In the genomic region with DNA sequence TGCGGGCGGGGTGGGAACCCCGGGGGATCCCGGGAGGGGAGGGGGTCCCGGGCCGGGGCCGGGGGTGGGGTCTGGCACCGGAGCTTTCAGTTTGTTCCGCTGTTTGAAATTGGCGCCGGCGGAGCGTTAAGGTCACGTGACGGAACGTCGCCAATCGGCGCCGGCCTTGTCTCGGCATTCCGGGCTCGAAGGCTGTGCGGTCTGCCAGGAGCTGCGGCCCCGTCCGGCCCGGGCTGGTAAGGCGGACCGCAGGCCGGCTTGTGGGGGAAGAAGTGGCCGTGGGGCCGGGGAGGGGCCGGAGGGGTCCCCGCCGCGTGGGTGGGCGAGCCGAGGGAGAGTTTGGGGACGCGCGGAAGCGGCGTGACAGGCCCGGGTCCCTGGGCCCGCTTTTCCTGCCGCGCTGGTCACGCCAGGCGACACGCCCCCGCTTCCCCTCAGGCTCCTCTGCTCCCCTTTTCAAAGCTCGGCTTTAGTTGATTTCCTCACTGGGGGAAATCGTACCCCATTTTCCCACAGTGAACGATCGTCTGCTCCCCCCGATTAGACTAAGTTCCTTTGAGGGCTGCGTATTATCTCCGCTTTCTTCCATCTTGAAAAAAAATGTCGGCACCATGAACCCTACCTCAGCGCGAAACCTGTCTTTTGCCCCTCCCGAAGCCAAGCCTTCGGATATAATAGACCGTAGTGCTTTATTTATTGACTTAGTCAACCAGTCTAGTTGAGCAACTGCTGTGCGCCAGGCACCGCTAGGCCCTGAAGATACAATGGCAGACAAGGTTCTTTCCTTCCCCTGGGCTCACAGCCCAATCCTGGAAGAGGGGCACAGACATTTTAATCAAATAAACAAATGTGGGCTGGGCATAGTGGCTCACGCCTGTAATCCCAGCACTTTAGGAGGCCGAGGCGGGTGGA, we compare ENCODE assay signal across 8 cellular contexts. TPM values are rescaled to one million over a fixed set of nuclear protein-coding genes. Genes with fewer than 3 reads are reported as not detected.
DNase-seq lines count a peak whose midpoint lies in the region; ATAC-seq and TF ChIP-seq lines count a peak whose summit lies in the region.

A gene with protein sequence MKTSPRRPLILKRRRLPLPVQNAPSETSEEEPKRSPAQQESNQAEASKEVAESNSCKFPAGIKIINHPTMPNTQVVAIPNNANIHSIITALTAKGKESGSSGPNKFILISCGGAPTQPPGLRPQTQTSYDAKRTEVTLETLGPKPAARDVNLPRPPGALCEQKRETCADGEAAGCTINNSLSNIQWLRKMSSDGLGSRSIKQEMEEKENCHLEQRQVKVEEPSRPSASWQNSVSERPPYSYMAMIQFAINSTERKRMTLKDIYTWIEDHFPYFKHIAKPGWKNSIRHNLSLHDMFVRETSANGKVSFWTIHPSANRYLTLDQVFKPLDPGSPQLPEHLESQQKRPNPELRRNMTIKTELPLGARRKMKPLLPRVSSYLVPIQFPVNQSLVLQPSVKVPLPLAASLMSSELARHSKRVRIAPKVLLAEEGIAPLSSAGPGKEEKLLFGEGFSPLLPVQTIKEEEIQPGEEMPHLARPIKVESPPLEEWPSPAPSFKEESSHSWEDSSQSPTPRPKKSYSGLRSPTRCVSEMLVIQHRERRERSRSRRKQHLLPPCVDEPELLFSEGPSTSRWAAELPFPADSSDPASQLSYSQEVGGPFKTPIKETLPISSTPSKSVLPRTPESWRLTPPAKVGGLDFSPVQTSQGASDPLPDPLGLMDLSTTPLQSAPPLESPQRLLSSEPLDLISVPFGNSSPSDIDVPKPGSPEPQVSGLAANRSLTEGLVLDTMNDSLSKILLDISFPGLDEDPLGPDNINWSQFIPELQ (minus strand): TSS at position 128 of the 912 bp plus-strand sequence. CDS start 2,696 bp downstream, outside the sequence.
A gene with protein sequence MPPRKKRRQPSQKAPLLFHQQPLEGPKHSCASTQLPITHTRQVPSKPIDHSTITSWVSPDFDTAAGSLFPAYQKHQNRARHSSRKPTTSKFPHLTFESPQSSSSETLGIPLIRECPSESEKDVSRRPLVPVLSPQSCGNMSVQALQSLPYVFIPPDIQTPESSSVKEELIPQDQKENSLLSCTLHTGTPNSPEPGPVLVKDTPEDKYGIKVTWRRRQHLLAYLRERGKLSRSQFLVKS (plus strand): TSS at position 177 of the 912 bp plus-strand sequence. CDS start 8,144 bp downstream, outside the sequence.

- peaks cover 8% of the 10 kb centered on the region for H3K27me3 Mint-ChIP-seq in GM23338 (ENCODE audit: insufficient read depth, low read depth, poor library complexity)
- H3K27me3 Mint-ChIP-seq in nephron (ENCODE audit: low read depth): no peaks in the 10 kb centered on the region

- H3K79me2 ChIP-seq in DOHH2 (ENCODE audit: control insufficient read depth, low read length) (peaks cover 99% of the 10 kb centered on the region), GM23338 (replicated peaks; ENCODE audit: insufficient read depth) (peaks cover 95% of the 10 kb centered on the region)

- peak within 1 kb of the TSS; percentile 93 for H3K4me3 Mint-ChIP-seq in GM23338
- peak within 1 kb of the TSS; percentile 95 to 98 (median 96) for H3K4me3 Mint-ChIP-seq in nephron

- H3K4me2 ChIP-seq in DOHH2 (ENCODE audit: low read length) (peak within 1 kb of the TSS; percentile 75), GM23338 (peak within 1 kb of the TSS; percentile 97)

- no peaks in the 10 kb centered on the region for H3K9me2 ChIP-seq in DOHH2 (replicated peaks; ENCODE audit: control insufficient read depth, low read length)
- no peaks in the 10 kb centered on the region for H3K9me2 ChIP-seq in GM23338 (ENCODE audit: insufficient read depth)

- H3K36me3 ChIP-seq in DOHH2 (ENCODE audit: control insufficient read depth, low read length): peaks cover 48% of the 10 kb centered on the region
- H3K36me3 ChIP-seq in GM23338 (ENCODE audit: insufficient read depth): peaks cover 25% of the 10 kb centered on the region
- H3K36me3 ChIP-seq in RWPE2 (ENCODE audit: low read depth): peaks cover 63% of the 10 kb centered on the region

- peaks cover 46% of the 10 kb centered on the region for H3K36me3 Mint-ChIP-seq in GM23338 (ENCODE audit: low read depth)
- H3K36me3 Mint-ChIP-seq in nephron (ENCODE audit: low read depth): peaks cover 20% of the 10 kb centered on the region

- H3K4me3 ChIP-seq in DOHH2 (ENCODE audit: low read length): peak within 1 kb of the TSS; percentile 90
- peak within 1 kb of the TSS; percentile 100 for H3K4me3 ChIP-seq in GM23338
- peak within 1 kb of the TSS; percentile 72 for H3K4me3 ChIP-seq in LNCaP clone FGC (ENCODE audit: low read depth, low read length)
- peak within 1 kb of the TSS; percentile 94 for H3K4me3 ChIP-seq in RWPE2 (ENCODE audit: severe bottlenecking)
- peak within 1 kb of the TSS; percentile 94 for H3K4me3 ChIP-seq in fibroblast of pulmonary artery (replicated peaks; ENCODE audit: low read depth, low read length)

- H3K9me3 Mint-ChIP-seq in GM23338 (no peaks in the 10 kb centered on the region), nephron (no peaks in the 10 kb centered on the region)

- DNase-seq in GM23338 (ENCODE audit: low spot score) (peak; percentile 96), LNCaP clone FGC (ENCODE audit: low read depth) (peak; percentile 58), RWPE2 (ENCODE audit: low spot score) (peak; percentile 93), fibroblast of pulmonary artery (ENCODE audit: low read depth) (peak; percentile 89)
- DNase-seq in activated T-helper 9 cell treated with anti-CD3 and anti-CD28 coated beads, Interleukin-2, amount 50 U/mL, for 16 hours (ENCODE audit: low read depth): peak; percentile 78
- peak; percentile 89 for DNase-seq in stimulated activated naive CD8-positive, alpha-beta T cell treated with anti-CD3 and anti-CD28 coated beads, Interleukin-15, Interleukin-2, amounts not matched to agents 100 U/mL and 50 U/mL, for 24 hours

- H3F3A ChIP-seq in DOHH2 (ENCODE audit: control insufficient read depth, insufficient read depth) (peaks cover 3% of the 10 kb centered on the region; the same call in 1 of the 2 replicates), GM23338 (replicated peaks; ENCODE audit: low read depth) (peaks cover 42% of the 10 kb centered on the region)

- H4K20me1 ChIP-seq in DOHH2 (ENCODE audit: control insufficient read depth, insufficient read depth, low read depth, low read length): 0 out of 2 replicates have a peak, but pooled peaks cover 4% of the 10 kb centered on the region
- H4K20me1 ChIP-seq in GM23338 (replicated peaks; ENCODE audit: insufficient read depth): peaks cover 25% of the 10 kb centered on the region

- no peak for TF ChIP-seq CTCF in DOHH2 (IDR thresholded peaks at IDR 0.05; ENCODE audit: low read depth, low read length, poor library complexity, severe bottlenecking)
- no peak for TF ChIP-seq CTCF in GM23338 (conservative IDR thresholded peaks at IDR 0.05; ENCODE audit: low read depth in 2 of 2)
- TF ChIP-seq CTCF in LNCaP clone FGC (IDR thresholded peaks at IDR 0.05; ENCODE audit: control insufficient read depth, extremely low read depth, insufficient read depth): peak; percentile 28
- no peak for TF ChIP-seq CTCF in RWPE2 (IDR thresholded peaks at IDR 0.05; ENCODE audit: poor library complexity, severe bottlenecking)
- TF ChIP-seq CTCF in fibroblast of pulmonary artery (IDR thresholded peaks at IDR 0.05; ENCODE audit: low read length, missing control alignments): no peak
- TF ChIP-seq CTCF in nephron (IDR thresholded peaks at IDR 0.05; ENCODE audit: unreplicated experiment in 3 of 3): peak; percentile 7 to 16 (median 10)

- H3K27ac Mint-ChIP-seq in GM23338: peak within 1 kb of the TSS; percentile 78
- peak within 1 kb of the TSS; percentile 84 to 99 (median 92) for H3K27ac Mint-ChIP-seq in nephron

- no peaks in the 10 kb centered on the region for H3K27me3 ChIP-seq in DOHH2 (ENCODE audit: control insufficient read depth, low read length)
- H3K27me3 ChIP-seq in GM23338 (ENCODE audit: insufficient read depth): no peaks in the 10 kb centered on the region
- no peaks in the 10 kb centered on the region for H3K27me3 ChIP-seq in RWPE2 (ENCODE audit: insufficient read depth, poor library complexity, severe bottlenecking)

- H3K4me1 ChIP-seq in DOHH2 (ENCODE audit: control insufficient read depth, low read length) (peaks cover 23% of the 10 kb centered on the region), GM23338 (ENCODE audit: insufficient read depth) (peaks cover 25% of the 10 kb centered on the region), RWPE2 (ENCODE audit: insufficient read depth, poor library complexity, severe bottlenecking) (peaks cover 8% of the 10 kb centered on the region)

- H3K27ac ChIP-seq in DOHH2 (ENCODE audit: low read depth, low read length): peak within 1 kb of the TSS; percentile 75
- peak within 1 kb of the TSS; percentile 92 for H3K27ac ChIP-seq in GM23338 (ENCODE audit: low read depth)
- peak within 1 kb of the TSS; percentile 77 for H3K27ac ChIP-seq in RWPE2 (ENCODE audit: poor library complexity, severe bottlenecking)

- H2AFZ ChIP-seq in GM23338: peak within 1 kb of the TSS; percentile 96

- ATAC-seq in GM23338: peak; percentile 87
- peak; percentile 84 for ATAC-seq in RWPE2 (ENCODE audit: low read depth)
- ATAC-seq in stimulated activated naive CD8-positive, alpha-beta T cell treated with anti-CD3 and anti-CD28 coated beads, Interleukin-15, Interleukin-2, amounts not matched to agents 100 U/mL and 50 U/mL, for 24 hours: peak; percentile 85

- no peaks in the 10 kb centered on the region for H3K9me3 ChIP-seq in DOHH2 (ENCODE audit: control insufficient read depth, insufficient read depth, low read length)
- no peaks in the 10 kb centered on the region for H3K9me3 ChIP-seq in RWPE2 (ENCODE audit: severe bottlenecking)

- peaks cover 25% of the 10 kb centered on the region for H3K4me1 Mint-ChIP-seq in GM23338
- peaks cover 23% of the 10 kb centered on the region for H3K4me1 Mint-ChIP-seq in nephron

TF ChIP-seq in GM23338, 12 proteins besides CTCF, POLR2A, EP300 and RAD21:
- no peak for TF ChIP-seq EZH2 (IDR thresholded peaks at IDR 0.05; ENCODE audit: low read depth, unreplicated experiment)
- peak; percentile 92 for TF ChIP-seq POLR2AphosphoS5 (IDR thresholded peaks at IDR 0.05; ENCODE audit: low read depth)
- no peak for TF ChIP-seq CREB1 (CRISPR knock-in tag; IDR thresholded peaks at IDR 0.05; ENCODE audit: low read depth)
- TF ChIP-seq, protein P1, sequence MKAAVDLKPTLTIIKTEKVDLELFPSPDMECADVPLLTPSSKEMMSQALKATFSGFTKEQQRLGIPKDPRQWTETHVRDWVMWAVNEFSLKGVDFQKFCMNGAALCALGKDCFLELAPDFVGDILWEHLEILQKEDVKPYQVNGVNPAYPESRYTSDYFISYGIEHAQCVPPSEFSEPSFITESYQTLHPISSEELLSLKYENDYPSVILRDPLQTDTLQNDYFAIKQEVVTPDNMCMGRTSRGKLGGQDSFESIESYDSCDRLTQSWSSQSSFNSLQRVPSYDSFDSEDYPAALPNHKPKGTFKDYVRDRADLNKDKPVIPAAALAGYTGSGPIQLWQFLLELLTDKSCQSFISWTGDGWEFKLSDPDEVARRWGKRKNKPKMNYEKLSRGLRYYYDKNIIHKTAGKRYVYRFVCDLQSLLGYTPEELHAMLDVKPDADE (IDR thresholded peaks at IDR 0.05): 0 out of 2 replicates have a peak, but pooled peaks have one; percentile 14
TF ChIP-seq in GM23338: peak in this region for 2.

RNA-seq across cellular contexts. Expression of the first gene that starts in this region (rescaled TPM):
- total RNA-seq in GM23338 (2014; rRNA removed; shearing (Covaris generic)): 73.4 and 98.1 TPM in 2 replicates
- polyA plus RNA-seq in GM23338 (2016; fragmentation: Nextera tagmentation; extraction: Ambion mirVana): 24.1 and 31.0 TPM in 2 replicates

RNA-seq across cellular contexts. Expression of the second gene that starts in this region (rescaled TPM):
- 56.4 and 80.4 TPM in 2 replicates for total RNA-seq in GM23338 (2014; rRNA removed; shearing (Covaris generic))
- 63.8 and 71.1 TPM in 2 replicates for polyA plus RNA-seq in GM23338 (2016; fragmentation: Nextera tagmentation; extraction: Ambion mirVana)

Comparison
In these comparisons a context has a peak if more than half of its experiments do, and no peak if none do; other contexts are left out.
1. Peak in every context shown above with its lines: DNase-seq, ATAC-seq, H3K4me3 ChIP-seq and H3K27ac ChIP-seq.
2. CTCF ChIP-seq: peak in LNCaP clone FGC (single experiment) and nephron (3 of 3); none in DOHH2 (single experiment), GM23338 (0 of 2), RWPE2 (single experiment) and fibroblast of pulmonary artery (single experiment).